In the genomic region with DNA sequence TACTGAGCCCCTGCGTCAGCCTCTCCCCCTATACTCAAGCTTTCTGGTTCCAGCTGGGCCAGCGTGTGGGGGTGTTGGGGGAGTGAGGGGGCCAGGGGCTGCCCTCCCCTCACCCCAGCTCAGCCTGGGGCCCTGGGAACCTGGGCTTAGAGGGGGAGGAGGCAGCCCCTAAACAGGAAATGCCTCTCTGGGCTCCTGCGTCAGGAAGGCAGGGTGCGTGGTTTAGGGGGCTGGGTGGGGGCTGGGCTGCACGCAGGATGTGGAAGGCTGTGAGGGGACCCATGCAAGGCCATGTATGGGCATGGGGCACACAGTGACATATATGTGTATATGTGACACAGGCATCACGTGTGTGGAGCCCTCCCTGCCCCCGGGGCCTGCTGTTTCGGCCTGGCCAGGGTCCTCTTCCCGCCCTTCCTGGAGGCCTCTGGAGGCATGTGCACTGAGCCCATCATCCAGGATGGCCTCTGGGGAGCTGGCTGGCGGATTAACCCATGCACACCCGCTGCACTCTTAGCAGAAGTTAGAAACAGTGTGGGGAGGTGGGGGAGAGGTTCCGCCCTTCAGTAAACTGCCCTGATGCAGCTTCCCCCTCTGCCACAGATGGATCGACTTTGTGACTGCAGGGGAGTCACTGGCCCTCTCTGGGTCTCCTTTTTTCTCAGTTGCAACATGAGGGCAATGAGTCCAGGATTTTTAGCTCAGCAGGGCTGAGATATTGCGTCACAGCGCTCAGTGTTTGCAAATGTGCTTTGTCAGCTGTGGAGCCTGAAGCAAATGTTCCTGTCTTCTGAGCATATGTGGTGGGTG, we compare ENCODE assay signal across 8 cellular contexts. TPM values are rescaled to one million over a fixed set of nuclear protein-coding genes. Genes with fewer than 3 reads are reported as not detected.
DNase-seq lines count a peak whose midpoint lies in the region; ATAC-seq and TF ChIP-seq lines count a peak whose summit lies in the region.

No MANE protein-coding gene starts in this region.

- peak; percentile 33 for ATAC-seq in GM21423 (IDR thresholded peaks at IDR 0.05; ENCODE audit: unreplicated experiment)
- ATAC-seq in right lobe of liver: peak; percentile 69 to 85 (median 71)
- ATAC-seq in HG03196 (IDR thresholded peaks at IDR 0.05; ENCODE audit: unreplicated experiment): no peak

- no TSS peak for BruUV-seq in mammary epithelial cell (replicated peaks; lab: Mats Ljungman, UMichigan)

- CTCF ChIA-PET in mammary epithelial cell (lab: Charles Lee; ENCODE audit: low non-redundant PET): interaction anchor here (0.7 kb wide), 1 partner anchor 69 kb away, joined by 11 read pairs; no protein-coding TSS in a partner anchor

- H2AFZ ChIP-seq in mammary epithelial cell (ENCODE audit: low read depth, low read length): peak overlapping the region; percentile 34

- no peak overlapping the region for H3K4me3 ChIP-seq in Peyer's patch
- no peak overlapping the region for H3K4me3 ChIP-seq in mammary epithelial cell (replicated peaks in 1 of 3; ENCODE audit: insufficient read depth in 1 of 3, low read depth in 2 of 3, low read length in 3 of 3)
- H3K4me3 ChIP-seq in right lobe of liver: no peak overlapping the region
- H3K4me3 ChIP-seq in suprapubic skin: peak overlapping the region; percentile 53

- H3K4me1 ChIP-seq in Peyer's patch: peaks cover 4 to 48% (median 20%) of the 10 kb centered on the region in 4 donors
- peaks cover 16% of the 10 kb centered on the region for H3K4me1 ChIP-seq in mammary epithelial cell (ENCODE audit: insufficient read depth, low read length)
- peaks cover 0 to 16% (median 7%) of the 10 kb centered on the region in 4 donors for H3K4me1 ChIP-seq in right lobe of liver
- H3K4me1 ChIP-seq in suprapubic skin: peaks cover 61% of the 10 kb centered on the region

- no peaks in the 10 kb centered on the region for H3K27me3 ChIP-seq in Peyer's patch
- no peaks in the 10 kb centered on the region for H3K27me3 ChIP-seq in mammary epithelial cell (ENCODE audit: insufficient read depth, low read length)
- H3K27me3 ChIP-seq in right lobe of liver: no peaks in the 10 kb centered on the region
- H3K27me3 ChIP-seq in suprapubic skin: no peaks in the 10 kb centered on the region

- H3K4me2 ChIP-seq in mammary epithelial cell (ENCODE audit: insufficient read depth, low read depth, low read length): no peak overlapping the region

- intact Hi-C loops in mammary epithelial cell (cut with micrococcal nuclease): loop anchor here (1.0 kb wide), 1 partner anchor 10 kb away; no protein-coding TSS in a partner anchor
- intact Hi-C loops in right lobe of liver (cut with DNase I): no loop called here

- H3K9ac ChIP-seq in mammary epithelial cell (ENCODE audit: insufficient read depth, low read length): no peak overlapping the region

- dilution Hi-C loops in mammary epithelial cell (cut with HindIII; ENCODE audit: low sequenced_read_pairs): no loop called here

- H4K20me1 ChIP-seq in mammary epithelial cell (ENCODE audit: insufficient read depth, low read length): no peaks in the 10 kb centered on the region

- no peaks in the 10 kb centered on the region for H3K36me3 ChIP-seq in Peyer's patch
- no peaks in the 10 kb centered on the region for H3K36me3 ChIP-seq in mammary epithelial cell (ENCODE audit: insufficient read depth, low read length)
- H3K36me3 ChIP-seq in right lobe of liver: no peaks in the 10 kb centered on the region
- no peaks in the 10 kb centered on the region for H3K36me3 ChIP-seq in suprapubic skin

- 72% methylated on average over 11 of the region's 15 CpGs for WGBS in mammary epithelial cell (ENCODE audit: low coverage, missing lambda C conversion rate)
- WGBS in right lobe of liver (ENCODE audit: insufficient coverage, low coverage, low lambda C conversion rate, missing lambda C conversion rate): 0% methylated on average over 1 of the region's 15 CpGs
- 26% methylated on average over 13 of the region's 15 CpGs for WGBS in suprapubic skin

- no peak for TF ChIP-seq EP300 in suprapubic skin (IDR thresholded peaks at IDR 0.05)

- TF ChIP-seq POLR2A in Peyer's patch (IDR thresholded peaks at IDR 0.05): no peak
- no peak for TF ChIP-seq POLR2A in right lobe of liver (IDR thresholded peaks at IDR 0.05)
- TF ChIP-seq POLR2A in suprapubic skin (IDR thresholded peaks at IDR 0.05): no peak

- peak in 2 of 3 donors; percentile 76 to 83 for DNase-seq in Peyer's patch
- peak; percentile 48 for DNase-seq in mammary epithelial cell
- DNase-seq in right lobe of liver: peak in 1 of 3 donors; percentile 76
- DNase-seq in suprapubic skin (ENCODE audit: low spot score in 2 of 2): peak; percentile 90
- DNase-seq in DMS53 treated with DMSO at 0.1 percent for 48 hours (lab: John Stamatoyannopoulos, UW; ENCODE audit: unreplicated experiment): no peak
- DNase-seq in globus pallidus (ENCODE audit: low spot score): no peak

- H3K9me3 ChIP-seq in Peyer's patch (no peaks in the 10 kb centered on the region), mammary epithelial cell (replicated peaks; ENCODE audit: insufficient read depth, low read length) (no peaks in the 10 kb centered on the region), right lobe of liver (no peaks in the 10 kb centered on the region), suprapubic skin (no peaks in the 10 kb centered on the region)

- in situ Hi-C loops in mammary epithelial cell (cut with MboI; ENCODE audit: low sequenced_read_pairs in 2 of 2): no loop called here

- TF ChIP-seq CTCF in Peyer's patch (IDR thresholded peaks at IDR 0.05) (no peak), mammary epithelial cell (conservative IDR thresholded peaks at IDR 0.05 in 1 of 2, IDR thresholded peaks at IDR 0.05 in 1 of 2; ENCODE audit: extremely low read depth in 1 of 2, insufficient read depth in 1 of 2, low read depth in 1 of 2, low read length in 2 of 2) (no peak), right lobe of liver (IDR thresholded peaks at IDR 0.05) (no peak), suprapubic skin (IDR thresholded peaks at IDR 0.05) (no peak)

- peak overlapping the region; percentile 73 to 91 (median 83) for H3K27ac ChIP-seq in Peyer's patch
- no peak overlapping the region for H3K27ac ChIP-seq in mammary epithelial cell (ENCODE audit: insufficient read depth, low read depth, low read length)
- peak overlapping the region in 2 of 3 donors; percentile 24 to 33 for H3K27ac ChIP-seq in right lobe of liver
- peak overlapping the region; percentile 78 for H3K27ac ChIP-seq in suprapubic skin

- no peaks in the 10 kb centered on the region for H3K79me2 ChIP-seq in mammary epithelial cell (ENCODE audit: insufficient read depth, low read length)

RNA-seq across cellular contexts. Expression of gene CD248, which starts 1.1 kb away (rescaled TPM):
- total RNA-seq in Peyer's patch: 10 to 100 TPM in 3 of 4 donors, 1 to 10 TPM in 1; 2.9 to 44.6 (median 12.0) TPM
- total RNA-seq in mammary epithelial cell: under 1 TPM in 1 of 2 donors, not detected in 1; 0.67 TPM
- polyA plus RNA-seq in mammary epithelial cell: not detected
- not detected for polyA minus RNA-seq in mammary epithelial cell
- 1 to 10 TPM in 3 of 6 experiments, under 1 TPM in 3; 0.37 to 3.2 (median 0.94) TPM for total RNA-seq in right lobe of liver
- 10 to 100 TPM in 2 of 4 donors, 1 to 10 TPM in 2; 5.9 to 32.6 (median 19.2) TPM for total RNA-seq in suprapubic skin

RNA-seq across cellular contexts. Expression of gene RIN1, which starts 18.3 kb away (rescaled TPM):
- 10 to 100 TPM in 2 of 4 donors, 1 to 10 TPM in 2; 4.1 to 18.9 (median 10.8) TPM for total RNA-seq in Peyer's patch
- 10 to 100 TPM; 28.5 to 75.6 TPM for total RNA-seq in mammary epithelial cell
- polyA plus RNA-seq in mammary epithelial cell: 22.4 TPM
- 25.0 TPM for polyA minus RNA-seq in mammary epithelial cell
- total RNA-seq in right lobe of liver: 1 to 10 TPM in 3 of 6 experiments, under 1 TPM in 3; 0.46 to 1.8 (median 0.94) TPM
- total RNA-seq in suprapubic skin: 10 to 100 TPM; 40.3 to 73.6 (median 60.3) TPM

RNA-seq across cellular contexts. Expression of gene TMEM151A, which starts 26.3 kb away (rescaled TPM):
- total RNA-seq in Peyer's patch: under 1 TPM in 2 of 4 donors, not detected in 2; 0.27 to 0.35 TPM
- under 1 TPM; 0.17 to 0.26 TPM for total RNA-seq in mammary epithelial cell
- 0.06 TPM for polyA plus RNA-seq in mammary epithelial cell
- not detected for polyA minus RNA-seq in mammary epithelial cell
- total RNA-seq in right lobe of liver: under 1 TPM in 4 of 6 experiments, not detected in 2; 0.13 to 0.86 (median 0.45) TPM
- not detected for total RNA-seq in suprapubic skin

RNA-seq across cellular contexts. Expression of gene BRMS1, which starts 26.9 kb away (rescaled TPM):
- total RNA-seq in Peyer's patch: 10 to 100 TPM; 36.9 to 63.5 (median 50.3) TPM
- total RNA-seq in mammary epithelial cell: 10 to 100 TPM; 56.3 to 69.4 TPM
- 75.0 TPM for polyA plus RNA-seq in mammary epithelial cell
- 32.9 TPM for polyA minus RNA-seq in mammary epithelial cell
- total RNA-seq in right lobe of liver: 10 to 100 TPM in 5 of 6 experiments, 1 to 10 TPM in 1; 8.2 to 31.9 (median 12.1) TPM
- 10 to 100 TPM; 45.7 to 60.3 (median 57.3) TPM for total RNA-seq in suprapubic skin

RNA-seq across cellular contexts. Expression of gene YIF1A, which starts 29.0 kb away (rescaled TPM):
- 100 to 1,000 TPM in 3 of 4 donors, 10 to 100 TPM in 1; 52.0 to 132 (median 115) TPM for total RNA-seq in Peyer's patch
- 100 to 1,000 TPM; 103 to 125 TPM for total RNA-seq in mammary epithelial cell
- polyA plus RNA-seq in mammary epithelial cell: 176 TPM
- 193 TPM for polyA minus RNA-seq in mammary epithelial cell
- 100 to 1,000 TPM in 3 of 6 experiments, 10 to 100 TPM in 3; 75.0 to 170 (median 97.9) TPM for total RNA-seq in right lobe of liver
- 10 to 100 TPM; 21.6 to 61.3 (median 56.1) TPM for total RNA-seq in suprapubic skin

Comparison
In these comparisons a context has a peak if more than half of its experiments do, and no peak if none do; other contexts are left out.
1. DNase-seq: peak in Peyer's patch (2 of 3), mammary epithelial cell (single experiment) and suprapubic skin (2 of 2); none in DMS53 treated with DMSO at 0.1 percent for 48 hours (single experiment) and globus pallidus (single experiment).